26 cellular contexts compared by ENCODE assay signal in the genomic region with DNA sequence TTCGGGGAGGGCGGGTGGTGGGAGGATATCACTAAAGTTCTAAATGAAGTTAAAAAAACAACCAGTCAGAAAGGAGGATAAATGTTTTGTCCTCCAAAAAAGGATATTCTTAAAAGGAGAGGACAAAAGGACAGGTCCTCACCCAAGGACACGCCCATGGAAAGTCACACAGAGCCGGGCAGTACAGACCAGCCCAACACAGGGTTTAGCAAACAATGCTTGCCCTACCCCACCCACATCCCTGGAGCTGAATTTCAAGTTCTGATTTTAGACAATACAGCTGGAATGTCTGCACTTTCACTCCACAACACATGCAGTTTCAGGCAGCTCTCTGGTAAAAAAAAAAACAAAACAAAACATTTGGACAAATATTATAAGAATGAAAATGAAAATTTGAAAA.
DNase-seq lines count a peak whose midpoint lies in the region; ATAC-seq, FAIRE-seq and TF ChIP-seq lines count a peak whose summit lies in the region.
"Had no signal": no experiment of that assay in that cellular context is flagged by ENCODE, and none has a peak within 500 bp of the region (broad histone marks: within the 10 kb centered on the region; RNA-seq: fewer than 3 reads in every experiment).

No MANE protein-coding gene starts in this region.

- no peak for TF ChIP-seq POLR2A in prostate gland (IDR thresholded peaks at IDR 0.05)

- H3K36me3 ChIP-seq in RWPE2 (ENCODE audit: low read depth) (no peaks in the 10 kb centered on the region), kidney epithelial cell (ENCODE audit: control insufficient read depth, insufficient read depth, low read length) (no peaks in the 10 kb centered on the region), prostate gland (no peaks in the 10 kb centered on the region), kidney (ENCODE audit: control insufficient read depth in 1 of 2, insufficient read depth in 2 of 2, low read length in 2 of 2) (no peaks in the 10 kb centered on the region)
- H3K36me3 ChIP-seq: gastrocnemius medialis, ovary, right lobe of liver, SJCRH30 had no signal

- no peak for FAIRE-seq in kidney (lab: Jason Lieb, UNC)

- H3K9me3 ChIP-seq in RWPE2 (ENCODE audit: severe bottlenecking) = no peaks in the 10 kb centered on the region
- H3K9me3 ChIP-seq in prostate gland = no peaks in the 10 kb centered on the region
- no peaks in the 10 kb centered on the region for H3K9me3 ChIP-seq in kidney (ENCODE audit: control insufficient read depth in 1 of 2, low read length in 2 of 2)
- H3K9me3 ChIP-seq: gastrocnemius medialis, ovary, right lobe of liver, SJCRH30 had no signal

- no peak overlapping the region for H3K27ac Mint-ChIP-seq in activated naive CD4-positive, alpha-beta T cell treated with anti-CD3 and anti-CD28 coated beads for 36 hours
- H3K27ac Mint-ChIP-seq: activated CD4-positive, alpha-beta memory T cell treated with anti-CD3 and anti-CD28 coated beads for 36 hours; activated naive CD8-positive, alpha-beta T cell; activated T-helper 17 cell treated with anti-CD3 and anti-CD28 coated beads, Interleukin-2, amount 50 U/mL, for 72 hours; nephron; T-cell had no signal

- no peaks in the 10 kb centered on the region for H3K27me3 ChIP-seq in RWPE2 (ENCODE audit: insufficient read depth, poor library complexity, severe bottlenecking)
- peaks cover 2% of the 10 kb centered on the region for H3K27me3 ChIP-seq in kidney epithelial cell (ENCODE audit: control insufficient read depth, insufficient read depth, low read length)
- H3K27me3 ChIP-seq in prostate gland (replicated peaks; ENCODE audit: insufficient read depth) = no peaks in the 10 kb centered on the region
- H3K27me3 ChIP-seq: gastrocnemius medialis, ovary, right lobe of liver, SJCRH30 had no signal

- TF ChIP-seq CTCF in RWPE2 (IDR thresholded peaks at IDR 0.05; ENCODE audit: poor library complexity, severe bottlenecking) (no peak), kidney epithelial cell (IDR thresholded peaks at IDR 0.05; ENCODE audit: insufficient read depth, low read length, poor library complexity, severe bottlenecking) (no peak), prostate gland (IDR thresholded peaks at IDR 0.05) (no peak), kidney (IDR thresholded peaks at IDR 0.05; ENCODE audit: borderline replicate concordance, extremely low read depth, insufficient read depth) (no peak)

- H3K4me3 Mint-ChIP-seq in activated naive CD4-positive, alpha-beta T cell treated with anti-CD3 and anti-CD28 coated beads for 36 hours = no peak overlapping the region
- H3K4me3 Mint-ChIP-seq: activated CD4-positive, alpha-beta memory T cell treated with anti-CD3 and anti-CD28 coated beads for 36 hours; activated naive CD8-positive, alpha-beta T cell; activated T-helper 17 cell treated with anti-CD3 and anti-CD28 coated beads, Interleukin-2, amount 50 U/mL, for 72 hours; nephron; T-cell had no signal

- WGBS in prostate gland = 14% methylated on average over 4 of the region's 4 CpGs

- no peak overlapping the region for H3K4me3 ChIP-seq in RWPE2 (ENCODE audit: severe bottlenecking)
- no peak overlapping the region for H3K4me3 ChIP-seq in kidney epithelial cell (ENCODE audit: low read depth, low read length)
- no peak overlapping the region for H3K4me3 ChIP-seq in prostate gland
- no peak overlapping the region for H3K4me3 ChIP-seq in kidney (ENCODE audit: low read length in 2 of 2)
- H3K4me3 ChIP-seq: gastrocnemius medialis, ovary, right lobe of liver, SJCRH30 had no signal

- DNase-seq in HPDE6-E6E7 (ENCODE audit: extremely low spot score) (peak; percentile 9), RWPE2 (ENCODE audit: low spot score) (no peak), kidney epithelial cell (ENCODE audit: low read depth) (peak; percentile 2), prostate gland (ENCODE audit: low spot score) (peak; percentile 63), GM03348 (ENCODE audit: low spot score) (no peak), NCI-H1417 treated with DMSO at 0.1 percent for 48 hours (lab: John Stamatoyannopoulos, UW) (no peak), kidney (no peak)
- DNase-seq in activated naive CD4-positive, alpha-beta T cell treated with anti-CD3 and anti-CD28 coated beads for 36 hours = no peak
- DNase-seq: activated CD4-positive, alpha-beta memory T cell treated with anti-CD3 and anti-CD28 coated beads for 36 hours; activated CD8-positive, alpha-beta memory T cell treated with anti-CD3 and anti-CD28 coated beads, Interleukin-2, amount 50 U/mL, for 48 hours; erythroblast; gastrocnemius medialis; kidney glomerular epithelial cell; NCI-H2081 treated with DMSO at 0.1 percent for 48 hours; NCI-H345; NCI-H82; ovary; right lobe of liver; SJCRH30; stimulated activated CD4-positive, alpha-beta T cell treated with anti-CD3 and anti-CD28 coated beads, Interleukin-15, amount 100 ng/mL, for 24 hours; stimulated activated naive CD8-positive, alpha-beta T cell treated with anti-CD3 and anti-CD28 coated beads, Interleukin-15, Interleukin-2, amounts not matched to agents 100 U/mL and 50 U/mL, for 24 hours; T-cell had no signal

- no peaks in the 10 kb centered on the region for H3K9me3 Mint-ChIP-seq in activated naive CD4-positive, alpha-beta T cell treated with anti-CD3 and anti-CD28 coated beads for 36 hours
- H3K9me3 Mint-ChIP-seq: activated CD4-positive, alpha-beta memory T cell treated with anti-CD3 and anti-CD28 coated beads for 36 hours; activated T-helper 17 cell treated with anti-CD3 and anti-CD28 coated beads, Interleukin-2, amount 50 U/mL, for 72 hours; nephron; T-cell had no signal

- H3K4me1 Mint-ChIP-seq in activated naive CD4-positive, alpha-beta T cell treated with anti-CD3 and anti-CD28 coated beads for 36 hours (ENCODE audit: low read depth) = no peaks in the 10 kb centered on the region
- H3K4me1 Mint-ChIP-seq: activated T-helper 17 cell treated with anti-CD3 and anti-CD28 coated beads, Interleukin-2, amount 50 U/mL, for 72 hours; T-cell had no signal

- H3K27me3 Mint-ChIP-seq in activated naive CD4-positive, alpha-beta T cell treated with anti-CD3 and anti-CD28 coated beads for 36 hours (ENCODE audit: low read depth) = peaks cover 9% of the 10 kb centered on the region
- H3K27me3 Mint-ChIP-seq: activated T-helper 17 cell treated with anti-CD3 and anti-CD28 coated beads, Interleukin-2, amount 50 U/mL, for 72 hours had no signal

- no peak overlapping the region for H3K9ac ChIP-seq in kidney (ENCODE audit: low read length in 2 of 2)

- intact Hi-C loops in prostate gland (cut with DNase I) (no loop called here), kidney (cut with DNase I) (no loop called here)
- intact Hi-C loops in activated naive CD4-positive, alpha-beta T cell treated with anti-CD3 and anti-CD28 coated beads for 36 hours (cut with micrococcal nuclease) = no loop called here

- CTCF ChIA-PET in activated naive CD4-positive, alpha-beta T cell treated with anti-CD3 and anti-CD28 coated beads for 36 hours (lab: Charles Lee) = no interaction called here

- 0 out of 3 replicates have a peak, but pooled peaks have one; percentile 27 for ATAC-seq in RWPE2 (ENCODE audit: low read depth)
- ATAC-seq: activated CD4-positive, CD25-positive, alpha-beta regulatory T cell treated with anti-CD3 and anti-CD28 coated beads, Interleukin-2, amount 50 U/mL, for 24 hours; activated T-helper 17 cell treated with anti-CD3 and anti-CD28 coated beads, Interleukin-2, amount 50 U/mL, for 72 hours; gastrocnemius medialis; right lobe of liver; stimulated activated naive CD8-positive, alpha-beta T cell treated with anti-CD3 and anti-CD28 coated beads, Interleukin-15, Interleukin-2, amounts not matched to agents 100 U/mL and 50 U/mL, for 24 hours; T-cell had no signal

- no peaks in the 10 kb centered on the region for H3K36me3 Mint-ChIP-seq in activated naive CD4-positive, alpha-beta T cell treated with anti-CD3 and anti-CD28 coated beads for 36 hours (ENCODE audit: low read depth)
- H3K36me3 Mint-ChIP-seq: activated CD4-positive, alpha-beta memory T cell treated with anti-CD3 and anti-CD28 coated beads for 36 hours; activated naive CD8-positive, alpha-beta T cell; T-cell had no signal

- H3K4me1 ChIP-seq in RWPE2 (ENCODE audit: insufficient read depth, poor library complexity, severe bottlenecking) = no peaks in the 10 kb centered on the region
- H3K4me1 ChIP-seq in prostate gland (replicated peaks) = peaks cover 3% of the 10 kb centered on the region
- no peaks in the 10 kb centered on the region for H3K4me1 ChIP-seq in kidney (ENCODE audit: control insufficient read depth in 1 of 2, insufficient read depth in 1 of 2, low read depth in 1 of 2, low read length in 2 of 2)
- H3K4me1 ChIP-seq: gastrocnemius medialis, right lobe of liver, SJCRH30 had no signal

- H3K27ac ChIP-seq in RWPE2 (ENCODE audit: poor library complexity, severe bottlenecking) = no peak overlapping the region
- H3K27ac ChIP-seq in prostate gland = no peak overlapping the region
- no peak overlapping the region for H3K27ac ChIP-seq in kidney (ENCODE audit: low read depth in 2 of 2, low read length in 2 of 2)
- H3K27ac ChIP-seq: gastrocnemius medialis, ovary, right lobe of liver, SJCRH30 had no signal

Comparison
In these comparisons a context has a peak if more than half of its experiments do, and no peak if none do; other contexts are left out.
1. DNase-seq: peak in HPDE6-E6E7 (single experiment), kidney epithelial cell (single experiment) and prostate gland (single experiment); none in RWPE2 (single experiment), GM03348 (single experiment), NCI-H1417 treated with DMSO at 0.1 percent for 48 hours (single experiment), kidney (single experiment) and activated naive CD4-positive, alpha-beta T cell treated with anti-CD3 and anti-CD28 coated beads for 36 hours (single experiment).